Comparison of ENCODE assay signal across 7 cellular contexts in genomic region chr1:7334475-7335035, GRCh38.
DNase-seq lines count a peak whose midpoint lies in the region; ATAC-seq and TF ChIP-seq lines count a peak whose summit lies in the region.

No MANE protein-coding gene starts in this region.

- H4K20me1 ChIP-seq in GM23338 (replicated peaks; ENCODE audit: insufficient read depth), result no peaks in the 10 kb centered on the region
- H4K20me1 ChIP-seq in OCI-LY7 (ENCODE audit: insufficient read depth, low read length), result no peaks in the 10 kb centered on the region

- H3K36me3 Mint-ChIP-seq in GM23338 (ENCODE audit: low read depth) (no peaks in the 10 kb centered on the region), T-cell (no peaks in the 10 kb centered on the region)

- H3K27me3 Mint-ChIP-seq in GM23338 (ENCODE audit: insufficient read depth, low read depth, poor library complexity) (peaks cover 7% of the 10 kb centered on the region), T-cell (peaks cover 7 to 18% of the 10 kb centered on the region in 2 donors)

- H3F3A ChIP-seq in GM23338 (replicated peaks; ENCODE audit: low read depth), result no peaks in the 10 kb centered on the region

- H3K4me2 ChIP-seq in GM23338, result no peak overlapping the region
- H3K4me2 ChIP-seq in skeletal muscle satellite cell (ENCODE audit: low read length), result peak overlapping the region; percentile 21
- H3K4me2 ChIP-seq in OCI-LY7 (ENCODE audit: low read length), result no peak overlapping the region

- H2AFZ ChIP-seq in GM23338 (no peak overlapping the region), OCI-LY7 (ENCODE audit: low read length) (no peak overlapping the region)

- peak; percentile 15 for DNase-seq in GM23338 (ENCODE audit: low spot score)
- DNase-seq in NCI-H510A (lab: John Stamatoyannopoulos, UW), result peak; percentile 90
- DNase-seq in fibroblast of mammary gland (ENCODE audit: low read depth), result peak; percentile 27
- no peak for DNase-seq in T-cell
- DNase-seq in OCI-LY7 (ENCODE audit: low spot score), result no peak

- TF ChIP-seq CTCF in GM23338 (conservative IDR thresholded peaks at IDR 0.05; ENCODE audit: low read depth in 2 of 2), result no peak
- TF ChIP-seq CTCF in fibroblast of mammary gland (conservative IDR thresholded peaks at IDR 0.05; ENCODE audit: control insufficient read depth, insufficient read depth, low read depth, low read length), result no peak
- TF ChIP-seq CTCF in OCI-LY7 (conservative IDR thresholded peaks at IDR 0.05; ENCODE audit: low read length), result no peak

- intact Hi-C loops in OCI-LY7 (cut with micrococcal nuclease; ENCODE audit: unreplicated experiment), result no loop called here

- H3K27ac ChIP-seq in GM23338 (ENCODE audit: low read depth), result no peak overlapping the region
- H3K27ac ChIP-seq in OCI-LY7 (ENCODE audit: low read depth, low read length, poor library complexity, severe bottlenecking), result no peak overlapping the region

- H3K27ac Mint-ChIP-seq in GM23338 (no peak overlapping the region), T-cell (no peak overlapping the region)

- H3K9me3 ChIP-seq in skeletal muscle satellite cell (replicated peaks; ENCODE audit: low read length) (no peaks in the 10 kb centered on the region), OCI-LY7 (ENCODE audit: low read length) (no peaks in the 10 kb centered on the region)

- CTCF ChIA-PET in T-cell (lab: Charles Lee), result interaction anchor here in 1 of 2 donors (0.7 kb wide), 1 partner anchor 10 kb away, joined by 4 read pairs; no protein-coding TSS in a partner anchor
- CTCF ChIA-PET in OCI-LY7 (lab: Charles Lee; ENCODE audit: unreplicated experiment), result no interaction called here

- H3K9me3 Mint-ChIP-seq in GM23338, result no peaks in the 10 kb centered on the region
- no peaks in the 10 kb centered on the region for H3K9me3 Mint-ChIP-seq in T-cell

- no peaks in the 10 kb centered on the region for H3K79me2 ChIP-seq in GM23338 (replicated peaks; ENCODE audit: insufficient read depth)
- H3K79me2 ChIP-seq in OCI-LY7 (ENCODE audit: insufficient read depth, low read depth, low read length), result no peaks in the 10 kb centered on the region

- H3K4me3 Mint-ChIP-seq in GM23338, result no peak overlapping the region
- H3K4me3 Mint-ChIP-seq in T-cell, result no peak overlapping the region

- peak overlapping the region; percentile 9 for H3K9ac ChIP-seq in skeletal muscle satellite cell (ENCODE audit: low read depth, low read length)

- H3K9me2 ChIP-seq in GM23338 (ENCODE audit: insufficient read depth), result no peaks in the 10 kb centered on the region; the same call in 1 of the 2 replicates
- no peaks in the 10 kb centered on the region for H3K9me2 ChIP-seq in OCI-LY7 (ENCODE audit: insufficient read depth, low read length)

- H3K4me1 ChIP-seq in GM23338 (ENCODE audit: insufficient read depth), result no peaks in the 10 kb centered on the region
- H3K4me1 ChIP-seq in skeletal muscle satellite cell (ENCODE audit: control insufficient read depth, insufficient read depth, low read length), result peaks cover 18% of the 10 kb centered on the region
- no peaks in the 10 kb centered on the region for H3K4me1 ChIP-seq in OCI-LY7 (ENCODE audit: insufficient read depth, low read length, poor library complexity, severe bottlenecking)

- H3K27me3 ChIP-seq in GM23338 (ENCODE audit: insufficient read depth) (no peaks in the 10 kb centered on the region), skeletal muscle satellite cell (ENCODE audit: control insufficient read depth, insufficient read depth, low read length) (no peaks in the 10 kb centered on the region)

- POLR2A ChIA-PET in T-cell (lab: Charles Lee), result no interaction called here
- POLR2A ChIA-PET in OCI-LY7 (lab: Charles Lee), result no interaction called here

- ATAC-seq in GM23338, result peak; percentile 26; the same call in 2 of the 3 replicates
- ATAC-seq in HG03354 (IDR thresholded peaks at IDR 0.05; ENCODE audit: poor library complexity, severe bottlenecking, unreplicated experiment), result no peak
- no peak for ATAC-seq in T-cell (replicated peaks in 1 of 4)

- H3K36me3 ChIP-seq in GM23338 (ENCODE audit: insufficient read depth) (no peaks in the 10 kb centered on the region), skeletal muscle satellite cell (ENCODE audit: insufficient read depth, low read length) (no peaks in the 10 kb centered on the region), OCI-LY7 (ENCODE audit: insufficient read depth, low read length) (no peaks in the 10 kb centered on the region)

- H3K4me3 ChIP-seq in GM23338, result no peak overlapping the region
- no peak overlapping the region for H3K4me3 ChIP-seq in fibroblast of mammary gland (ENCODE audit: control insufficient read depth, low read depth, low read length)
- H3K4me3 ChIP-seq in skeletal muscle satellite cell (ENCODE audit: low read length), result no peak overlapping the region
- no peak overlapping the region for H3K4me3 ChIP-seq in OCI-LY7 (ENCODE audit: low read depth, low read length, poor library complexity, severe bottlenecking)

- peaks cover 21% of the 10 kb centered on the region for H3K4me1 Mint-ChIP-seq in GM23338
- no peaks in the 10 kb centered on the region for H3K4me1 Mint-ChIP-seq in T-cell

- no TSS peak for BruUV-seq in OCI-LY7 (replicated peaks; lab: Mats Ljungman, UMichigan)

TF ChIP-seq in GM23338, 12 proteins besides CTCF, POLR2A, EP300 and RAD21 (continues in another document):
- TF ChIP-seq EZH2phosphoT487 (IDR thresholded peaks at IDR 0.05; ENCODE audit: unreplicated experiment) (no peak), ETS1 (IDR thresholded peaks at IDR 0.05) (no peak), ZNF114 (CRISPR knock-in tag; IDR thresholded peaks at IDR 0.05) (no peak), STAT1 (IDR thresholded peaks at IDR 0.05; ENCODE audit: unreplicated experiment) (no peak), JUNB (IDR thresholded peaks at IDR 0.05; ENCODE audit: unreplicated experiment) (no peak)
- TF ChIP-seq, protein P1, sequence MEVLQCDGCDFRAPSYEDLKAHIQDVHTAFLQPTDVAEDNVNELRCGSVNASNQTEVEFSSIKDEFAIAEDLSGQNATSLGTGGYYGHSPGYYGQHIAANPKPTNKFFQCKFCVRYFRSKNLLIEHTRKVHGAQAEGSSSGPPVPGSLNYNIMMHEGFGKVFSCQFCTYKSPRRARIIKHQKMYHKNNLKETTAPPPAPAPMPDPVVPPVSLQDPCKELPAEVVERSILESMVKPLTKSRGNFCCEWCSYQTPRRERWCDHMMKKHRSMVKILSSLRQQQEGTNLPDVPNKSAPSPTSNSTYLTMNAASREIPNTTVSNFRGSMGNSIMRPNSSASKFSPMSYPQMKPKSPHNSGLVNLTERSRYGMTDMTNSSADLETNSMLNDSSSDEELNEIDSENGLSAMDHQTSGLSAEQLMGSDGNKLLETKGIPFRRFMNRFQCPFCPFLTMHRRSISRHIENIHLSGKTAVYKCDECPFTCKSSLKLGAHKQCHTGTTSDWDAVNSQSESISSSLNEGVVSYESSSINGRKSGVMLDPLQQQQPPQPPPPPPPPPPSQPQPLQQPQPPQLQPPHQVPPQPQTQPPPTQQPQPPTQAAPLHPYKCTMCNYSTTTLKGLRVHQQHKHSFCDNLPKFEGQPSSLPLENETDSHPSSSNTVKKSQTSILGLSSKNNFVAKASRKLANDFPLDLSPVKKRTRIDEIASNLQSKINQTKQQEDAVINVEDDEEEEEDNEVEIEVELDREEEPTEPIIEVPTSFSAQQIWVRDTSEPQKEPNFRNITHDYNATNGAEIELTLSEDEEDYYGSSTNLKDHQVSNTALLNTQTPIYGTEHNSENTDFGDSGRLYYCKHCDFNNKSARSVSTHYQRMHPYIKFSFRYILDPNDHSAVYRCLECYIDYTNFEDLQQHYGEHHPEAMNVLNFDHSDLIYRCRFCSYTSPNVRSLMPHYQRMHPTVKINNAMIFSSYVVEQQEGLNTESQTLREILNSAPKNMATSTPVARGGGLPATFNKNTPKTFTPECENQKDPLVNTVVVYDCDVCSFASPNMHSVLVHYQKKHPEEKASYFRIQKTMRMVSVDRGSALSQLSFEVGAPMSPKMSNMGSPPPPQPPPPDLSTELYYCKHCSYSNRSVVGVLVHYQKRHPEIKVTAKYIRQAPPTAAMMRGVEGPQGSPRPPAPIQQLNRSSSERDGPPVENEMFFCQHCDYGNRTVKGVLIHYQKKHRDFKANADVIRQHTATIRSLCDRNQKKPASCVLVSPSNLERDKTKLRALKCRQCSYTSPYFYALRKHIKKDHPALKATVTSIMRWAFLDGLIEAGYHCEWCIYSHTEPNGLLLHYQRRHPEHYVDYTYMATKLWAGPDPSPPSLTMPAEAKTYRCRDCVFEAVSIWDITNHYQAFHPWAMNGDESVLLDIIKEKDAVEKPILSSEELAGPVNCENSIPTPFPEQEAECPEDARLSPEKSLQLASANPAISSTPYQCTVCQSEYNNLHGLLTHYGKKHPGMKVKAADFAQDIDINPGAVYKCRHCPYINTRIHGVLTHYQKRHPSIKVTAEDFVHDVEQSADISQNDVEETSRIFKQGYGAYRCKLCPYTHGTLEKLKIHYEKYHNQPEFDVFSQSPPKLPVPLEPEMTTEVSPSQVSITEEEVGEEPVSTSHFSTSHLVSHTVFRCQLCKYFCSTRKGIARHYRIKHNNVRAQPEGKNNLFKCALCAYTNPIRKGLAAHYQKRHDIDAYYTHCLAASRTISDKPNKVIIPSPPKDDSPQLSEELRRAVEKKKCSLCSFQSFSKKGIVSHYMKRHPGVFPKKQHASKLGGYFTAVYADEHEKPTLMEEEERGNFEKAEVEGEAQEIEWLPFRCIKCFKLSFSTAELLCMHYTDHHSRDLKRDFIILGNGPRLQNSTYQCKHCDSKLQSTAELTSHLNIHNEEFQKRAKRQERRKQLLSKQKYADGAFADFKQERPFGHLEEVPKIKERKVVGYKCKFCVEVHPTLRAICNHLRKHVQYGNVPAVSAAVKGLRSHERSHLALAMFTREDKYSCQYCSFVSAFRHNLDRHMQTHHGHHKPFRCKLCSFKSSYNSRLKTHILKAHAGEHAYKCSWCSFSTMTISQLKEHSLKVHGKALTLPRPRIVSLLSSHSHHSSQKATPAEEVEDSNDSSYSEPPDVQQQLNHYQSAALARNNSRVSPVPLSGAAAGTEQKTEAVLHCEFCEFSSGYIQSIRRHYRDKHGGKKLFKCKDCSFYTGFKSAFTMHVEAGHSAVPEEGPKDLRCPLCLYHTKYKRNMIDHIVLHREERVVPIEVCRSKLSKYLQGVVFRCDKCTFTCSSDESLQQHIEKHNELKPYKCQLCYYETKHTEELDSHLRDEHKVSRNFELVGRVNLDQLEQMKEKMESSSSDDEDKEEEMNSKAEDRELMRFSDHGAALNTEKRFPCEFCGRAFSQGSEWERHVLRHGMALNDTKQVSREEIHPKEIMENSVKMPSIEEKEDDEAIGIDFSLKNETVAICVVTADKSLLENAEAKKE (CRISPR knock-in tag; IDR thresholded peaks at IDR 0.05), result no peak

Comparison
In these comparisons a context has a peak if more than half of its experiments do, and no peak if none do; other contexts are left out.
1. DNase-seq: peak in GM23338 (single experiment), NCI-H510A (single experiment) and fibroblast of mammary gland (single experiment); none in T-cell (0 of 34) and OCI-LY7 (single experiment).